Comparison of ENCODE assay signal across 8 cellular contexts in the genomic region with DNA sequence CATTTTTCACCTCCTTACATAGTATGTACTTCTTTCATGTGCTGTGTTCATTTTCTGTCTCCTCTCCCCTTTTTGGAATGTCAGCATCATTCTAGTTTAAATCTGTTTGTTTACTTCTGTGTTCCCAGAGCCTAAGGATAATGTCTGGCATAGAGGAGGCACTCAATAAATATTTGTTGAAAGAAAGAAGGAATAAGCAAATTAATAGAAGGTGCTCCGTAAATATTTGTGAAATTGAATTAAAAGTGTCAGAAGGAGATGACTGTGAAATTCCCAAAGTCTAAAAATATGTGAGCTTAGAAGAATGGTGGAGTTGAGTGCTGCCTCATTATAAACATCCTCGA. TPM values are rescaled to one million over a fixed set of nuclear protein-coding genes. Genes with fewer than 3 reads are reported as not detected.
A peak's percentile ranks its signal among the peaks of the same experiment; 100 is the strongest.
DNase-seq lines count a peak whose midpoint lies in the region; ATAC-seq, FAIRE-seq and TF ChIP-seq lines count a peak whose summit lies in the region.

No MANE protein-coding gene starts in this region.

- H3K27ac ChIP-seq in gastroesophageal sphincter (peak overlapping the region; percentile 98 to 100 (median 100)), skin epidermis (peak overlapping the region in 20 of 21 experiments; percentile 61 to 100 (median 99))

- peak overlapping the region; percentile 98 for H3K4me3 Mint-ChIP-seq in T-helper 17 cell

- no peak for TF ChIP-seq CTCF in GM12865 (IDR thresholded peaks at IDR 0.05; ENCODE audit: insufficient read depth, low read depth, low read length, missing control alignments)
- TF ChIP-seq CTCF in gastroesophageal sphincter (IDR thresholded peaks at IDR 0.05): no peak

- no peak for FAIRE-seq in RCC 7860 (lab: Jason Lieb, UNC)

- peaks cover 0 to 3% of the 10 kb centered on the region in 2 donors for H3K36me3 ChIP-seq in gastroesophageal sphincter

- no peak for DNase-seq in GM12865 (ENCODE audit: low read depth)
- no peak for DNase-seq in T-helper 17 cell
- no peak for DNase-seq in GM03348 (ENCODE audit: low spot score)
- DNase-seq in RCC 7860 (ENCODE audit: low spot score): no peak

- H3K9me3 ChIP-seq in T-helper 17 cell (ENCODE audit: control insufficient read depth, low read length, poor library complexity, severe bottlenecking) (no peaks in the 10 kb centered on the region), gastroesophageal sphincter (no peaks in the 10 kb centered on the region)

- TF ChIP-seq EP300 in gastroesophageal sphincter (IDR thresholded peaks at IDR 0.05): no peak

- peak overlapping the region; percentile 100 for H3K27ac Mint-ChIP-seq in T-helper 17 cell

- ATAC-seq in T-helper 17 cell: no peak
- no peak for ATAC-seq in gastroesophageal sphincter
- no peak for ATAC-seq in GM21360 (IDR thresholded peaks at IDR 0.05; ENCODE audit: unreplicated experiment)
- ATAC-seq in HG02571 (IDR thresholded peaks at IDR 0.05; ENCODE audit: unreplicated experiment): no peak

- no peak for TF ChIP-seq POLR2A in gastroesophageal sphincter (IDR thresholded peaks at IDR 0.05)

- H3K36me3 Mint-ChIP-seq in T-helper 17 cell (ENCODE audit: low read depth): peaks cover 9% of the 10 kb centered on the region

- 4 to 20% methylated on average over 2 of the region's 2 CpGs for WGBS in gastroesophageal sphincter (ENCODE audit: low coverage in 1 of 2), 2 donors

- H3K4me1 Mint-ChIP-seq in T-helper 17 cell: peaks cover 54% of the 10 kb centered on the region

- H3K4me3 ChIP-seq in GM12865 (ENCODE audit: low read depth, low read length) (peak overlapping the region; percentile 55), gastroesophageal sphincter (peak overlapping the region; percentile 32), skin epidermis (peak overlapping the region in 5 of 7 experiments; percentile 21 to 82 (median 41))

- H3K27me3 ChIP-seq in gastroesophageal sphincter: no peaks in the 10 kb centered on the region

- H3K4me1 ChIP-seq in gastroesophageal sphincter: peaks cover 8 to 39% (median 29%) of the 10 kb centered on the region in 3 donors

- no peaks in the 10 kb centered on the region for H3K27me3 Mint-ChIP-seq in T-helper 17 cell

RNA-seq across cellular contexts. Expression of gene CDKN1B, which starts 3.3 kb away (rescaled TPM):
- 100 to 1,000 TPM; 202 to 252 TPM for total RNA-seq in T-helper 17 cell
- 100 to 1,000 TPM in 1 of 4 donors, 10 to 100 TPM in 3; 62.6 to 103 (median 73.0) TPM for total RNA-seq in gastroesophageal sphincter

RNA-seq across cellular contexts. Expression of gene GPR19, which starts 17.9 kb away (rescaled TPM):
- total RNA-seq in T-helper 17 cell: 1 to 10 TPM; 2.0 to 2.1 TPM
- under 1 TPM in 2 of 4 donors, not detected in 2; 0.32 to 0.54 TPM for total RNA-seq in gastroesophageal sphincter
